ENCODE assay signal across 19 cellular contexts in the genomic region with DNA sequence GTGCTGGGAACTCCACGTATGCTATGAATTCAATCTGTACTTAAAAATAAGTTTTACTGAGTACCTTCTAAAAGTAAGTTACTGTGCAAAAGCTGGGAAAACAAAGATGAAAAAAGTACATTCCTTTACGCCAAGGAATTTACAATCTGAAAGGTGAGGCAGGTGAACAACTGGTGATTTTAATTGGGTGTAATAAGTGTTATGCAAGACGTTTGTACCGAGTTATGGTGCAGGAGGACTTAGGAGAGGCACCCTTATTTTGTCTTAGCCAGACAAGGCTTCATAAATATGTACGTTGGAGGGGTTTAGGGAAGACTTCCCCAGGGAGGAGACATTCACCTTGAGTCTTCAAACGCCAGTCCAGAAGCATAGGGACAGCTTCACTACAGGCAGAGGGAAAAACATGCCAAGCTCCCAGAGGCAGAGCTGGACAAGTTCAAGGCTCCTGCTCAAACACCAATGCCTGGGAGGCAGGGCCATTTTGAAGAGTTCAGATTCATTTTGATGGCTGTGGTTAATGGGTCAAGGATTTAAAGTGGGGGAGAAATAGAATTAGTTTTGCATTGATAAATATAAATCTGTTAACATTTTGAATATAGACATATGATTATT.
"Had no signal": no experiment of that assay in that cellular context is flagged by ENCODE, and none has a peak within 500 bp of the region (broad histone marks: within the 10 kb centered on the region; RNA-seq: fewer than 3 reads in every experiment).

No MANE protein-coding gene starts in this region.

- DNase-seq: effector memory CD8-positive, alpha-beta T cell; naive thymus-derived CD4-positive, alpha-beta T cell; right cardiac atrium; sigmoid colon; spleen; stimulated activated CD4-positive, alpha-beta T cell treated with anti-CD3 and anti-CD28 coated beads, Interleukin-4, amount 100 ng/mL, for 4 hours; stimulated activated naive CD8-positive, alpha-beta T cell treated with anti-CD3 and anti-CD28 coated beads, Interleukin-15, Interleukin-2, amounts not matched to agents 100 U/mL and 50 U/mL, for 24 hours; substantia nigra; testis; tibial artery had no signal

- H3K4me3 ChIP-seq: coronary artery, lung, neural progenitor cell, prostate gland, sigmoid colon, spleen, testis, tibial artery, vagina had no signal

- H3K27me3 Mint-ChIP-seq: stimulated activated memory B cell treated with anti-CD40 and anti-IgM and Interleukin-4, amounts not matched to agents 10 μg/mL and 1 μg/mL and 100 μg/mL, for 72 hours had no signal

- ATAC-seq: effector memory CD8-positive, alpha-beta T cell; left lobe of liver; naive thymus-derived CD4-positive, alpha-beta T cell; right cardiac atrium; stimulated activated memory B cell treated with anti-CD40 and anti-IgM and Interleukin-4, amounts not matched to agents 10 μg/mL and 1 μg/mL and 100 μg/mL, for 72 hours; stimulated activated naive CD8-positive, alpha-beta T cell treated with anti-CD3 and anti-CD28 coated beads, Interleukin-15, Interleukin-2, amounts not matched to agents 100 U/mL and 50 U/mL, for 24 hours had no signal

- H3K9ac ChIP-seq: neural progenitor cell had no signal

- H3K27ac Mint-ChIP-seq: effector memory CD8-positive, alpha-beta T cell; memory B cell; naive thymus-derived CD4-positive, alpha-beta T cell; nephron; neural progenitor cell; stimulated activated memory B cell treated with anti-CD40 and anti-IgM and Interleukin-4, amounts not matched to agents 10 μg/mL and 1 μg/mL and 100 μg/mL, for 72 hours had no signal

- H3K27me3 ChIP-seq: neural progenitor cell, sigmoid colon, spleen, testis, tibial artery, vagina had no signal

- H3K4me1 Mint-ChIP-seq: nephron had no signal

- H3K4me3 Mint-ChIP-seq: effector memory CD8-positive, alpha-beta T cell; memory B cell; naive thymus-derived CD4-positive, alpha-beta T cell; nephron; neural progenitor cell; stimulated activated memory B cell treated with anti-CD40 and anti-IgM and Interleukin-4, amounts not matched to agents 10 μg/mL and 1 μg/mL and 100 μg/mL, for 72 hours had no signal

- H3K4me2 ChIP-seq: neural progenitor cell had no signal

- H3K36me3 ChIP-seq: neural progenitor cell, prostate gland, sigmoid colon, spleen, tibial artery, vagina had no signal

- H3K9me3 ChIP-seq: prostate gland, sigmoid colon, testis, vagina had no signal

- H3K4me1 ChIP-seq: neural progenitor cell, prostate gland had no signal

- H2AFZ ChIP-seq: neural progenitor cell had no signal

- H3K27ac ChIP-seq: coronary artery, neural progenitor cell, prostate gland, sigmoid colon, testis, tibial artery, vagina had no signal
